ENCODE assay signal across 9 cellular contexts in genomic region chr2:38835015-38835601, GRCh38. TPM values are rescaled to one million over a fixed set of nuclear protein-coding genes. Genes with fewer than 3 reads are reported as not detected.
DNase-seq lines count a peak whose midpoint lies in the region; ATAC-seq, FAIRE-seq and TF ChIP-seq lines count a peak whose summit lies in the region.
"Had no signal": no experiment of that assay in that cellular context is flagged by ENCODE, and none has a peak within 500 bp of the region (broad histone marks: within the 10 kb centered on the region; RNA-seq: fewer than 3 reads in every experiment).

No MANE protein-coding gene starts in this region.

- H3K4me3 Mint-ChIP-seq in CD4-positive, alpha-beta memory T cell = no peak overlapping the region
- no peak overlapping the region for H3K4me3 Mint-ChIP-seq in activated CD4-positive, alpha-beta T cell treated with anti-CD3 and anti-CD28 coated beads for 36 hours

- peak in 3 of 5 donors; percentile 10 to 19 (median 18) for DNase-seq in CD4-positive, alpha-beta memory T cell
- DNase-seq in HS-5 (ENCODE audit: low read depth) = peak; percentile 14
- DNase-seq in SW480 (ENCODE audit: low spot score) = peak; percentile 23
- DNase-seq in keratinocyte (ENCODE audit: low read depth, low spot score) = no peak
- no peak for DNase-seq in activated naive CD4-positive, alpha-beta T cell treated with anti-CD3 and anti-CD28 coated beads, Interleukin-2, amount 50 U/mL, for 16 hours
- no peak for DNase-seq in activated CD4-positive, alpha-beta T cell treated with anti-CD3 and anti-CD28 coated beads for 36 hours
- DNase-seq in vagina (ENCODE audit: extremely low spot score in 2 of 2) = no peak

- intact Hi-C loops in CD4-positive, alpha-beta memory T cell (cut with micrococcal nuclease) = loop anchor here (1.0 kb wide), 1 partner anchor 299 kb away; no protein-coding TSS in a partner anchor
- intact Hi-C loops in activated CD4-positive, alpha-beta T cell treated with anti-CD3 and anti-CD28 coated beads for 36 hours (cut with DNase I, micrococcal nuclease) = loop anchor here (2.0 to 5.0 kb wide), 4 partner anchors 253 to 298 kb away; no protein-coding TSS in a partner anchor
- intact Hi-C loops in vagina (cut with DNase I) = no loop called here

- no peak overlapping the region for H3K27ac Mint-ChIP-seq in CD4-positive, alpha-beta memory T cell
- no peak overlapping the region for H3K27ac Mint-ChIP-seq in activated CD4-positive, alpha-beta T cell treated with anti-CD3 and anti-CD28 coated beads for 36 hours

- H3K27me3 ChIP-seq in CD4-positive, alpha-beta memory T cell (ENCODE audit: insufficient read depth, low read length) = no peaks in the 10 kb centered on the region
- H3K27me3 ChIP-seq in keratinocyte (ENCODE audit: control insufficient read depth, extremely low read depth, insufficient read depth, low read length) (no peaks in the 10 kb centered on the region), vagina (no peaks in the 10 kb centered on the region)

- H3K4me1 Mint-ChIP-seq in CD4-positive, alpha-beta memory T cell = no peaks in the 10 kb centered on the region
- H3K4me1 Mint-ChIP-seq in activated CD4-positive, alpha-beta T cell treated with anti-CD3 and anti-CD28 coated beads for 36 hours = no peaks in the 10 kb centered on the region

- no peak overlapping the region for H2AFZ ChIP-seq in keratinocyte (ENCODE audit: control insufficient read depth, low read length)

- peaks cover 15 to 36% of the 10 kb centered on the region in 2 donors for H3K36me3 Mint-ChIP-seq in CD4-positive, alpha-beta memory T cell
- H3K36me3 Mint-ChIP-seq in activated CD4-positive, alpha-beta T cell treated with anti-CD3 and anti-CD28 coated beads for 36 hours (ENCODE audit: low read depth) = peaks cover 14% of the 10 kb centered on the region

- H3K9me3 ChIP-seq in CD4-positive, alpha-beta memory T cell (ENCODE audit: control insufficient read depth in 1 of 2, low read length in 2 of 2) = no peaks in the 10 kb centered on the region
- H3K9me3 ChIP-seq in keratinocyte (ENCODE audit: control insufficient read depth, low read depth, low read length) (no peaks in the 10 kb centered on the region), vagina (no peaks in the 10 kb centered on the region)
- H3K9me3 ChIP-seq: thoracic aorta had no signal

- CTCF ChIA-PET in CD4-positive, alpha-beta memory T cell (lab: Charles Lee; ENCODE audit: partially characterized antibody) = interaction anchor here (1.0 to 1.7 kb wide), 2 partner anchors 253 to 300 kb away, joined by 3 to 6 read pairs; no protein-coding TSS in a partner anchor
- CTCF ChIA-PET in activated CD4-positive, alpha-beta T cell treated with anti-CD3 and anti-CD28 coated beads for 36 hours (lab: Charles Lee) = interaction anchor here (0.9 to 1.6 kb wide), 3 partner anchors 9 to 30 kb away, joined by 4 to 7 read pairs (median 5); no protein-coding TSS in a partner anchor

- no peak for ATAC-seq in GM21528 (IDR thresholded peaks at IDR 0.05; ENCODE audit: low FRiP score, unreplicated experiment)
- no peak for ATAC-seq in activated CD4-positive, alpha-beta T cell treated with anti-CD3 and anti-CD28 coated beads for 36 hours

- no peak overlapping the region for H3K27ac ChIP-seq in CD4-positive, alpha-beta memory T cell (ENCODE audit: low read depth, low read length)
- no peak overlapping the region for H3K27ac ChIP-seq in keratinocyte (ENCODE audit: control insufficient read depth, insufficient read depth, low read length)
- no peak overlapping the region for H3K27ac ChIP-seq in vagina
- H3K27ac ChIP-seq: thoracic aorta had no signal

- FAIRE-seq in keratinocyte (lab: Jason Lieb, UNC) = no peak

- no peaks in the 10 kb centered on the region for H3K79me2 ChIP-seq in keratinocyte (ENCODE audit: control insufficient read depth, insufficient read depth, low read length)

- no peaks in the 10 kb centered on the region for H3K27me3 Mint-ChIP-seq in CD4-positive, alpha-beta memory T cell
- no peaks in the 10 kb centered on the region for H3K27me3 Mint-ChIP-seq in activated CD4-positive, alpha-beta T cell treated with anti-CD3 and anti-CD28 coated beads for 36 hours

- no peaks in the 10 kb centered on the region for H4K20me1 ChIP-seq in keratinocyte (ENCODE audit: control insufficient read depth, extremely low read depth, insufficient read depth, low read length)

- TF ChIP-seq CTCF in keratinocyte (optimal IDR thresholded peaks at IDR 0.05 in 1 of 3, IDR thresholded peaks at IDR 0.05 in 1 of 3, conservative IDR thresholded peaks at IDR 0.05 in 1 of 3; ENCODE audit: extremely low read depth in 1 of 3, insufficient read depth in 2 of 3, low read length in 3 of 3) (peak in 2 of 3 experiments; percentile 27 to 35), vagina (IDR thresholded peaks at IDR 0.05) (no peak)

- POLR2A ChIA-PET in CD4-positive, alpha-beta memory T cell (lab: Charles Lee; ENCODE audit: partially characterized antibody) = no interaction called here
- POLR2A ChIA-PET in activated CD4-positive, alpha-beta T cell treated with anti-CD3 and anti-CD28 coated beads for 36 hours (lab: Charles Lee) = interaction anchor here (1.0 kb wide), 1 partner anchor 84 kb away, joined by 4 read pairs; the partner anchor contains the start of gene SRSF7

- H3K4me3 ChIP-seq in CD4-positive, alpha-beta memory T cell (ENCODE audit: low read length in 2 of 2) = no peak overlapping the region
- H3K4me3 ChIP-seq in keratinocyte (ENCODE audit: control insufficient read depth in 2 of 3, extremely low read depth in 1 of 3, insufficient read depth in 2 of 3, low read depth in 1 of 3, low read length in 3 of 3) = no peak overlapping the region
- no peak overlapping the region for H3K4me3 ChIP-seq in vagina
- H3K4me3 ChIP-seq: thoracic aorta had no signal

- dilution Hi-C loops in keratinocyte (cut with MboI; ENCODE audit: extremely low pct_ligation_motif_present, low sequenced_read_pairs) = no loop called here

- no peak for TF ChIP-seq POLR2A in vagina (IDR thresholded peaks at IDR 0.05)

- H3K9me1 ChIP-seq in keratinocyte (ENCODE audit: control insufficient read depth, extremely low read depth, insufficient read depth, low read length) = no peaks in the 10 kb centered on the region

- H3K9me3 Mint-ChIP-seq in CD4-positive, alpha-beta memory T cell = no peaks in the 10 kb centered on the region
- no peaks in the 10 kb centered on the region for H3K9me3 Mint-ChIP-seq in activated CD4-positive, alpha-beta T cell treated with anti-CD3 and anti-CD28 coated beads for 36 hours (ENCODE audit: low read depth)

- H3K9ac ChIP-seq in keratinocyte (ENCODE audit: control insufficient read depth, extremely low read depth, insufficient read depth, low read length) = no peak overlapping the region

- H3K4me2 ChIP-seq in keratinocyte (ENCODE audit: control insufficient read depth, extremely low read depth, insufficient read depth, low read depth, low read length) = no peak overlapping the region

- peaks cover 4% of the 10 kb centered on the region for H3K36me3 ChIP-seq in CD4-positive, alpha-beta memory T cell (ENCODE audit: insufficient read depth, low read length)
- peaks cover 4 to 8% of the 10 kb centered on the region in 2 experiments for H3K36me3 ChIP-seq in keratinocyte (ENCODE audit: control insufficient read depth in 2 of 2, extremely low read depth in 1 of 2, insufficient read depth in 2 of 2, low read length in 2 of 2)
- H3K36me3 ChIP-seq in vagina = no peaks in the 10 kb centered on the region

- H3K4me1 ChIP-seq in CD4-positive, alpha-beta memory T cell (ENCODE audit: insufficient read depth, low read length) = no peaks in the 10 kb centered on the region
- no peaks in the 10 kb centered on the region for H3K4me1 ChIP-seq in keratinocyte (ENCODE audit: control insufficient read depth, extremely low read depth, insufficient read depth, low read length)
- no peaks in the 10 kb centered on the region for H3K4me1 ChIP-seq in vagina

RNA-seq across cellular contexts. Expression of gene DHX57, which starts 40.6 kb away (rescaled TPM):
- total RNA-seq in CD4-positive, alpha-beta memory T cell = 10 to 100 TPM; 16.6 to 23.5 TPM
- 1 to 10 TPM; 3.9 to 8.7 TPM for polyA plus RNA-seq in CD4-positive, alpha-beta memory T cell
- 18.4 to 19.0 TPM (median 18.6 TPM) in 3 replicates for polyA plus RNA-seq in keratinocyte
- polyA plus RNA-seq in keratinocyte (2011; ENCODE audit: low read depth) = 8.7 TPM
- 10.7 and 16.3 TPM in 2 replicates for polyA plus RNA-seq in keratinocyte (2011; cell fraction: cytosol; rRNA removed)
- polyA plus RNA-seq in keratinocyte (2011; cell fraction: nucleus; rRNA removed) = 27.1 and 30.3 TPM in 2 replicates
- polyA plus RNA-seq in keratinocyte (2012; ENCODE audit: low replicate concordance) = 8.5 and 14.1 TPM in 2 replicates
- polyA minus RNA-seq in keratinocyte = 7.7 to 37.7 TPM (median 29.8 TPM) in 3 replicates
- 17.1 TPM for polyA minus RNA-seq in keratinocyte (2011; cell fraction: cytosol; rRNA and poly(A)+ RNA removed)
- 15.9 and 44.3 TPM in 2 replicates for polyA minus RNA-seq in keratinocyte (2011; cell fraction: nucleus; rRNA and poly(A)+ RNA removed)
- 10 to 100 TPM; 14.0 to 20.3 TPM for total RNA-seq in activated CD4-positive, alpha-beta T cell treated with anti-CD3 and anti-CD28 coated beads for 36 hours
- total RNA-seq in vagina = 10.6 TPM

RNA-seq across cellular contexts. Expression of gene MORN2, which starts 40.7 kb away (rescaled TPM):
- 1 to 10 TPM in 1 of 2 experiments, under 1 TPM in 1; 0.49 to 2.0 TPM for total RNA-seq in CD4-positive, alpha-beta memory T cell
- 1 to 10 TPM; 2.8 to 5.9 TPM for polyA plus RNA-seq in CD4-positive, alpha-beta memory T cell
- polyA plus RNA-seq in keratinocyte = 12.3 to 22.5 TPM (median 15.0 TPM) in 3 replicates
- 9.2 TPM for polyA plus RNA-seq in keratinocyte (2011; ENCODE audit: low read depth)
- polyA plus RNA-seq in keratinocyte (2011; cell fraction: cytosol; rRNA removed) = 17.9 and 21.9 TPM in 2 replicates
- 4.4 and 6.6 TPM in 2 replicates for polyA plus RNA-seq in keratinocyte (2011; cell fraction: nucleus; rRNA removed)
- 20.0 and 22.4 TPM in 2 replicates for polyA plus RNA-seq in keratinocyte (2012; ENCODE audit: low replicate concordance)
- 1.3 to 5.3 TPM (median 4.6 TPM) in 3 replicates for polyA minus RNA-seq in keratinocyte
- 5.2 TPM for polyA minus RNA-seq in keratinocyte (2011; cell fraction: cytosol; rRNA and poly(A)+ RNA removed)
- polyA minus RNA-seq in keratinocyte (2011; cell fraction: nucleus; rRNA and poly(A)+ RNA removed) = 1.5 and 3.3 TPM in 2 replicates
- 1 to 10 TPM; 6.6 to 7.9 TPM for total RNA-seq in activated CD4-positive, alpha-beta T cell treated with anti-CD3 and anti-CD28 coated beads for 36 hours
- total RNA-seq in vagina = 10.3 TPM

RNA-seq across cellular contexts. Expression of gene ARHGEF33, which starts 54.6 kb away (rescaled TPM):
- total RNA-seq in CD4-positive, alpha-beta memory T cell = under 1 TPM in 1 of 2 experiments, not detected in 1; 0.53 TPM
- polyA plus RNA-seq in CD4-positive, alpha-beta memory T cell = under 1 TPM in 1 of 2 donors, not detected in 1; 0.09 TPM
- 0.06 to 0.21 TPM (median 0.09 TPM) in 3 replicates for polyA plus RNA-seq in keratinocyte
- polyA plus RNA-seq in keratinocyte (2011; ENCODE audit: low read depth) = not detected
- polyA plus RNA-seq in keratinocyte (2011; cell fraction: cytosol; rRNA removed) = 0.01 and 0.04 TPM in 2 replicates
- 0.22 and 0.45 TPM in 2 replicates for polyA plus RNA-seq in keratinocyte (2011; cell fraction: nucleus; rRNA removed)
- 0.36 and 0.55 TPM in 2 replicates for polyA plus RNA-seq in keratinocyte (2012; ENCODE audit: low replicate concordance)
- not detected in 3 replicates for polyA minus RNA-seq in keratinocyte
- not detected for polyA minus RNA-seq in keratinocyte (2011; cell fraction: cytosol; rRNA and poly(A)+ RNA removed)
- 0.23 TPM in 1 of 2 replicates, not detected in the other for polyA minus RNA-seq in keratinocyte (2011; cell fraction: nucleus; rRNA and poly(A)+ RNA removed)
- under 1 TPM; 0.09 to 0.39 TPM for total RNA-seq in activated CD4-positive, alpha-beta T cell treated with anti-CD3 and anti-CD28 coated beads for 36 hours
- 0.74 TPM for total RNA-seq in vagina

RNA-seq across cellular contexts. Expression of gene GEMIN6, which starts 57.1 kb away (rescaled TPM):
- 10 to 100 TPM; 15.1 to 15.5 TPM for total RNA-seq in CD4-positive, alpha-beta memory T cell
- polyA plus RNA-seq in CD4-positive, alpha-beta memory T cell = 10 to 100 TPM in 1 of 2 donors, 1 to 10 TPM in 1; 5.9 to 15.5 TPM
- polyA plus RNA-seq in keratinocyte = 17.3 to 29.1 TPM (median 20.2 TPM) in 3 replicates
- polyA plus RNA-seq in keratinocyte (2011; ENCODE audit: low read depth) = 13.8 TPM
- 16.6 and 26.0 TPM in 2 replicates for polyA plus RNA-seq in keratinocyte (2011; cell fraction: cytosol; rRNA removed)
- 7.9 and 9.8 TPM in 2 replicates for polyA plus RNA-seq in keratinocyte (2011; cell fraction: nucleus; rRNA removed)
- 11.6 and 20.7 TPM in 2 replicates for polyA plus RNA-seq in keratinocyte (2012; ENCODE audit: low replicate concordance)
- 3.7 to 6.0 TPM (median 4.2 TPM) in 3 replicates for polyA minus RNA-seq in keratinocyte
- 5.6 TPM for polyA minus RNA-seq in keratinocyte (2011; cell fraction: cytosol; rRNA and poly(A)+ RNA removed)
- polyA minus RNA-seq in keratinocyte (2011; cell fraction: nucleus; rRNA and poly(A)+ RNA removed) = 3.2 and 3.6 TPM in 2 replicates
- total RNA-seq in activated CD4-positive, alpha-beta T cell treated with anti-CD3 and anti-CD28 coated beads for 36 hours = 10 to 100 TPM; 28.4 to 31.6 TPM
- 5.9 TPM for total RNA-seq in vagina

Comparison
In these comparisons a context has a peak if more than half of its experiments do, and no peak if none do; other contexts are left out.
1. DNase-seq: peak in CD4-positive, alpha-beta memory T cell (3 of 5), HS-5 (single experiment) and SW480 (single experiment); none in keratinocyte (single experiment), activated naive CD4-positive, alpha-beta T cell treated with anti-CD3 and anti-CD28 coated beads, Interleukin-2, amount 50 U/mL, for 16 hours (single experiment), activated CD4-positive, alpha-beta T cell treated with anti-CD3 and anti-CD28 coated beads for 36 hours (single experiment) and vagina (0 of 2).
2. CTCF ChIP-seq: peak in keratinocyte (2 of 3); none in vagina (0 of 3).